ENCODE assay signal across 11 cellular contexts in genomic region chr16:86520317-86521210, GRCh38. TPM values are rescaled to one million over a fixed set of nuclear protein-coding genes. Genes with fewer than 3 reads are reported as not detected.
DNase-seq lines count a peak whose midpoint lies in the region; ATAC-seq and TF ChIP-seq lines count a peak whose summit lies in the region.
"Had no signal": no experiment of that assay in that cellular context is flagged by ENCODE, and none has a peak within 500 bp of the region (broad histone marks: within the 10 kb centered on the region; RNA-seq: fewer than 3 reads in every experiment).

No MANE protein-coding gene starts in this region.

- peak; percentile 66 for TF ChIP-seq CTCF in 22Rv1 (IDR thresholded peaks at IDR 0.05)

- no peak for ATAC-seq in GM18909 (IDR thresholded peaks at IDR 0.05; ENCODE audit: poor library complexity, unreplicated experiment)
- no peak for ATAC-seq in HG02885 (IDR thresholded peaks at IDR 0.05; ENCODE audit: poor library complexity, unreplicated experiment)

- H3K27ac ChIP-seq in 22Rv1, result no peak overlapping the region

- DNase-seq in GF-D8 (lab: John Stamatoyannopoulos, UW) (peak; percentile 88), SK-MEL-5 (ENCODE audit: low read depth, low spot score) (peak; percentile 38), hepatic stellate cell (ENCODE audit: low spot score) (peak; percentile 69), mesenteric fat pad (ENCODE audit: low spot score) (no peak)
- DNase-seq in stimulated activated CD4-positive, alpha-beta T cell treated with anti-CD3 and anti-CD28 coated beads, Interleukin-4, amount 100 ng/mL, for 24 hours, result no peak
- DNase-seq: GDM1; NK-92 treated with Interleukin-12 subunit alpha and Interleukin-12 subunit beta, amount 100 ng/mL, for 24 hours had no signal

- in situ Hi-C loops in SK-MEL-5 (cut with HindIII; ENCODE audit: low pct_unique_long_range_greater_than_20kb, low sequenced_read_pairs), result no loop called here

RNA-seq across cellular contexts. Expression of gene FOXF1, which starts 10.2 kb away (rescaled TPM):
- total RNA-seq in SK-MEL-5 (2014; rRNA removed; shearing (Covaris generic)), result 0.03 TPM in 1 of 2 replicates, not detected in the other
- polyA plus RNA-seq in SK-MEL-5 (2015; cell fraction: cytosol; rRNA removed), result 0.08 and 0.20 TPM in 2 replicates
- 0.11 and 0.73 TPM in 2 replicates for polyA plus RNA-seq in SK-MEL-5 (2015; cell fraction: nucleus; rRNA removed)
- 4.2 TPM for total RNA-seq in mesenteric fat pad
- total RNA-seq: activated CD8-positive, alpha-beta memory T cell treated with anti-CD3 and anti-CD28 coated beads for 36 hours had no signal

RNA-seq across cellular contexts. Expression of gene MTHFSD, which starts 34.5 kb away (rescaled TPM):
- 6.3 and 9.1 TPM in 2 replicates for total RNA-seq in SK-MEL-5 (2014; rRNA removed; shearing (Covaris generic))
- polyA plus RNA-seq in SK-MEL-5 (2015; cell fraction: cytosol; rRNA removed), result 11.2 and 16.7 TPM in 2 replicates
- 72.1 and 88.6 TPM in 2 replicates for polyA plus RNA-seq in SK-MEL-5 (2015; cell fraction: nucleus; rRNA removed)
- total RNA-seq in mesenteric fat pad, result 10.2 TPM

RNA-seq across cellular contexts. Expression of gene FOXC2, which starts 46.1 kb away (rescaled TPM):
- total RNA-seq in SK-MEL-5 (2014; rRNA removed; shearing (Covaris generic)), result not detected in 2 replicates
- 0.15 TPM in 1 of 2 replicates, not detected in the other for polyA plus RNA-seq in SK-MEL-5 (2015; cell fraction: cytosol; rRNA removed)
- polyA plus RNA-seq in SK-MEL-5 (2015; cell fraction: nucleus; rRNA removed), result 0.28 TPM in 1 of 2 replicates, not detected in the other
- total RNA-seq in mesenteric fat pad, result 0.42 TPM
- total RNA-seq: activated CD8-positive, alpha-beta memory T cell treated with anti-CD3 and anti-CD28 coated beads for 36 hours had no signal

RNA-seq across cellular contexts. Expression of gene FOXL1, which starts 57.8 kb away (rescaled TPM):
- not detected in 2 replicates for total RNA-seq in SK-MEL-5 (2014; rRNA removed; shearing (Covaris generic))
- polyA plus RNA-seq in SK-MEL-5 (2015; cell fraction: cytosol; rRNA removed), result not detected in 2 replicates
- polyA plus RNA-seq in SK-MEL-5 (2015; cell fraction: nucleus; rRNA removed), result not detected in 2 replicates
- 0.26 TPM for total RNA-seq in mesenteric fat pad
- total RNA-seq: activated CD8-positive, alpha-beta memory T cell treated with anti-CD3 and anti-CD28 coated beads for 36 hours had no signal

Comparison
In these comparisons a context has a peak if more than half of its experiments do, and no peak if none do; other contexts are left out.
1. DNase-seq: peak in GF-D8 (single experiment), SK-MEL-5 (single experiment) and hepatic stellate cell (single experiment); none in mesenteric fat pad (single experiment) and stimulated activated CD4-positive, alpha-beta T cell treated with anti-CD3 and anti-CD28 coated beads, Interleukin-4, amount 100 ng/mL, for 24 hours (single experiment).